In the genomic region with DNA sequence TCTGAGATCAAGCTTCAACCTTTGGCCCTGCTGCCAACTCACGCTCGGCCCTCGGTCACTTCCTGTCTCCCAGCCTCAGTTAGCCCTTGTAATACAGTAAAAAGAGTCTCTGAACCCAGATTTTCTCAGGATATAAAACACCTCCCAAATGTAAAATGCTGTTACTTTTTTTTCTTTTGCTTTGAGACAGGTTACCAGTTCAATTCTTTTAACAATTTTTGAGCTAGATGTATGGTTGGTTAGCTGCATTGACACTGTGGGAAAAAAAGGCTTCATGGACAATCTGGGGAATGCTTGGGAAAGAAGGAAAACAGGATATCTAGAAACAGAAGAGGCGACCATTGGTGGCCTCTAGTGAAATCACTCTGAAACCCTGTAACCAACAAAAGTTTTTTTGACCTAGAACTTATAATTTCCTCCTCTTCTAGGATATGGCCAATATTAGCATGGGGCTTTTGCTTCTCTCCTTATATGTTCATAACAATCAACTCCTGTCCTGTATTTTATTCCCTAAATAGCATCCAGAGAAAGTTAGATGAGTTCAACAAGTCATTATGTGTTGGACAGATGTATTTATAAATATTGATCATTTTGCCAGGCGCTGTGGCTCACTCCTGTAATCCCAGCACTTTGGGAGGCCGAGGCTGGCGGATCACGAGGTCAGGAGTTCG, we compare ENCODE assay signal across 8 cellular contexts.
A peak's percentile ranks its signal among the peaks of the same experiment; 100 is the strongest.
DNase-seq lines count a peak whose midpoint lies in the region; ATAC-seq and TF ChIP-seq lines count a peak whose summit lies in the region.

No MANE protein-coding gene starts in this region.

- H3K27me3 Mint-ChIP-seq in nephron (ENCODE audit: low read depth): no peaks in the 10 kb centered on the region

- peak overlapping the region; percentile 94 for H3K27ac ChIP-seq in C4-2B
- H3K27ac ChIP-seq in KMS-11: peak overlapping the region; percentile 88
- H3K27ac ChIP-seq in cingulate gyrus (ENCODE audit: low read depth, low read length): peak overlapping the region; percentile 91

- no peaks in the 10 kb centered on the region for H3K36me3 ChIP-seq in KMS-11 (ENCODE audit: insufficient read depth)

- H3K79me2 ChIP-seq in KMS-11 (ENCODE audit: insufficient read depth, low read depth): peaks cover 53% of the 10 kb centered on the region

- 0 out of 2 replicates have a peak, but pooled peaks cover 6% of the 10 kb centered on the region for H4K20me1 ChIP-seq in KMS-11 (ENCODE audit: insufficient read depth)

- H3K27ac Mint-ChIP-seq in nephron: peak overlapping the region in 2 of 3 experiments; percentile 98 to 99

- H3K4me3 Mint-ChIP-seq in nephron: peak overlapping the region in 2 of 3 experiments; percentile 98 to 99

- H3K9ac ChIP-seq in KMS-11: peak overlapping the region; percentile 86

- H3K4me3 ChIP-seq in KMS-11 (IDR thresholded peaks at IDR 0.05; ENCODE audit: insufficient read depth, low read depth, low read length): peak overlapping the region; percentile 72

- in situ Hi-C loops in KBM-7 (cut with MboI; ENCODE audit: low pct_unique_long_range_greater_than_20kb, low sequenced_read_pairs): no loop called here

- H2AFZ ChIP-seq in KMS-11 (ENCODE audit: low read depth): peak overlapping the region; percentile 82

- peak overlapping the region; percentile 93 for H3K4me2 ChIP-seq in KMS-11

- H3K4me1 Mint-ChIP-seq in nephron: peaks cover 13% of the 10 kb centered on the region

- no peaks in the 10 kb centered on the region for H3K27me3 ChIP-seq in KMS-11 (ENCODE audit: insufficient read depth, low read depth)

- no peak for DNase-seq in stimulated activated naive CD4-positive, alpha-beta T cell (lab: John Stamatoyannopoulos, UW)
- DNase-seq in KBM-7: no peak

- TF ChIP-seq CTCF in C4-2B (conservative IDR thresholded peaks at IDR 0.05) (no peak), KMS-11 (conservative IDR thresholded peaks at IDR 0.05; ENCODE audit: low read depth, low read length) (no peak), nephron (IDR thresholded peaks at IDR 0.05; ENCODE audit: unreplicated experiment in 3 of 3) (no peak)

- ATAC-seq in GM18873 (IDR thresholded peaks at IDR 0.05; ENCODE audit: low FRiP score, unreplicated experiment): no peak
- no peak for ATAC-seq in GM18909 (IDR thresholded peaks at IDR 0.05; ENCODE audit: poor library complexity, unreplicated experiment)

- H3K4me1 ChIP-seq in KMS-11 (ENCODE audit: low read depth, poor library complexity, severe bottlenecking): peaks cover 28% of the 10 kb centered on the region

- peaks cover 7% of the 10 kb centered on the region for H3K36me3 Mint-ChIP-seq in nephron (ENCODE audit: low read depth)

- H3K9me3 Mint-ChIP-seq in nephron: no peaks in the 10 kb centered on the region
